Comparison of ENCODE assay signal across 15 cellular contexts in the genomic region with DNA sequence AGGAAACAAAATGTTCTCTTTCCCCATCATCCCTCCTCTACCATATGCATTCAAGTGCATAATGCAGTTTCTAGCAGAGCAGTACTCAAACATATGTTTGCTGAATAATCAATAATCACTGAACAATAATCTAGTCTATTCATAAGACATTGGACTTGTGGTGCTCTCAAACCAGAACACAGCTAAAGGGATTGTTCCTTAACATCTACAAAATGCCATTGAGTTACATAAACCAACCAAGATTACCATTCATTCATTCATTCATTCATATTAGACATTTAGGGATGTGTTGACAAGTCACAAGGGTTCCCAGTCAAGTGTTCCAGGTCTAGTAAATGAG. TPM values are rescaled to one million over a fixed set of nuclear protein-coding genes. Genes with fewer than 3 reads are reported as not detected.
DNase-seq lines count a peak whose midpoint lies in the region; ATAC-seq, FAIRE-seq and TF ChIP-seq lines count a peak whose summit lies in the region.
"Had no signal": no experiment of that assay in that cellular context is flagged by ENCODE, and none has a peak within 500 bp of the region (broad histone marks: within the 10 kb centered on the region; RNA-seq: fewer than 3 reads in every experiment).

No MANE protein-coding gene starts in this region.

- no TSS peak for BruUV-seq in endothelial cell of umbilical vein (replicated peaks; lab: Mats Ljungman, UMichigan)

- H3K27ac ChIP-seq in SU-DHL-6 (ENCODE audit: low read depth, low read length) (no peak overlapping the region), endothelial cell of umbilical vein (ENCODE audit: insufficient read depth, low read depth, low read length) (no peak overlapping the region)
- H3K27ac ChIP-seq: vagina had no signal

- H3K36me3 ChIP-seq in SU-DHL-6 (ENCODE audit: low read length) = peaks cover under 1% of the 10 kb centered on the region; the same call in 1 of the 2 replicates
- H3K36me3 ChIP-seq in endothelial cell of umbilical vein (ENCODE audit: control insufficient read depth in 2 of 2, extremely low read depth in 1 of 2, insufficient read depth in 2 of 2, low read length in 2 of 2) = no peaks in the 10 kb centered on the region
- H3K36me3 ChIP-seq: vagina had no signal

- H3K27me3 Mint-ChIP-seq in activated naive CD4-positive, alpha-beta T cell treated with anti-CD3 and anti-CD28 coated beads, Interleukin-2, amount 10 ng/mL, durations not matched to agents 7 days and 5 days = no peaks in the 10 kb centered on the region
- H3K27me3 Mint-ChIP-seq in stimulated activated naive CD8-positive, alpha-beta T cell treated with anti-CD3 and anti-CD28 coated beads, Interleukin-15, amount 100 ng/mL, for 72 hours = no peaks in the 10 kb centered on the region

- peak overlapping the region; percentile 80 for H3K27ac Mint-ChIP-seq in activated naive CD4-positive, alpha-beta T cell treated with anti-CD3 and anti-CD28 coated beads, Interleukin-2, amount 10 ng/mL, durations not matched to agents 7 days and 5 days
- peak overlapping the region in 1 of 2 donors; percentile 26 for H3K27ac Mint-ChIP-seq in stimulated activated naive CD8-positive, alpha-beta T cell treated with anti-CD3 and anti-CD28 coated beads, Interleukin-15, amount 100 ng/mL, for 72 hours

- H3F3A ChIP-seq in SU-DHL-6 (ENCODE audit: insufficient read depth) = peaks cover 21% of the 10 kb centered on the region

- H3K79me2 ChIP-seq in SU-DHL-6 (ENCODE audit: insufficient read depth, low read length) (peaks cover 28% of the 10 kb centered on the region), endothelial cell of umbilical vein (ENCODE audit: control insufficient read depth, insufficient read depth, low read length) (peaks cover 21% of the 10 kb centered on the region)

- TF ChIP-seq POLR2A in endothelial cell of umbilical vein (IDR thresholded peaks at IDR 0.05; ENCODE audit: low read depth, low read length) = no peak

- peaks cover 50% of the 10 kb centered on the region for H3K4me1 Mint-ChIP-seq in activated naive CD4-positive, alpha-beta T cell treated with anti-CD3 and anti-CD28 coated beads, Interleukin-2, amount 10 ng/mL, durations not matched to agents 7 days and 5 days
- H3K4me1 Mint-ChIP-seq in stimulated activated naive CD8-positive, alpha-beta T cell treated with anti-CD3 and anti-CD28 coated beads, Interleukin-15, amount 100 ng/mL, for 72 hours = peaks cover 45% of the 10 kb centered on the region

- no peak for ATAC-seq in stimulated activated naive CD8-positive, alpha-beta T cell treated with anti-CD3 and anti-CD28 coated beads, Interleukin-15, amount 100 ng/mL, for 72 hours
- ATAC-seq in HG02588 (IDR thresholded peaks at IDR 0.05; ENCODE audit: unreplicated experiment) = no peak
- ATAC-seq in Right ventricle myocardium inferior = no peak

- POLR2A ChIA-PET in endothelial cell of umbilical vein (lab: Charles Lee) = no interaction called here

- H2AFZ ChIP-seq in SU-DHL-6 (ENCODE audit: low read depth, low read length, severe bottlenecking) (no peak overlapping the region), endothelial cell of umbilical vein (ENCODE audit: low read depth, low read length) (no peak overlapping the region)

- H3K9me3 ChIP-seq in SU-DHL-6 (ENCODE audit: insufficient read depth, low read length) (no peaks in the 10 kb centered on the region), endothelial cell of umbilical vein (replicated peaks; ENCODE audit: control insufficient read depth, insufficient read depth, low read length) (no peaks in the 10 kb centered on the region)
- H3K9me3 ChIP-seq: vagina had no signal

- H4K20me1 ChIP-seq in SU-DHL-6 (ENCODE audit: low read depth, low read length) = no peaks in the 10 kb centered on the region
- no peaks in the 10 kb centered on the region for H4K20me1 ChIP-seq in endothelial cell of umbilical vein (replicated peaks; ENCODE audit: control insufficient read depth, extremely low read depth, insufficient read depth, low read length)

- peaks cover 30% of the 10 kb centered on the region for H3K36me3 Mint-ChIP-seq in activated naive CD4-positive, alpha-beta T cell treated with anti-CD3 and anti-CD28 coated beads, Interleukin-2, amount 10 ng/mL, durations not matched to agents 7 days and 5 days

- H3K9ac ChIP-seq in SU-DHL-6 (ENCODE audit: low read length) = no peak overlapping the region
- no peak overlapping the region for H3K9ac ChIP-seq in endothelial cell of umbilical vein (replicated peaks; ENCODE audit: extremely low read depth, insufficient read depth, low read length)

- H3K9me1 ChIP-seq in endothelial cell of umbilical vein (replicated peaks; ENCODE audit: control insufficient read depth, extremely low read depth, insufficient read depth, low read length) = no peaks in the 10 kb centered on the region

- CTCF ChIA-PET in activated naive CD4-positive, alpha-beta T cell treated with anti-CD3 and anti-CD28 coated beads, Interleukin-2, amount 10 ng/mL, durations not matched to agents 7 days and 5 days (lab: Charles Lee) = no interaction called here
- CTCF ChIA-PET in endothelial cell of umbilical vein (lab: Charles Lee) = no interaction called here

- peaks cover 15% of the 10 kb centered on the region for H3K4me1 ChIP-seq in endothelial cell of umbilical vein (ENCODE audit: control insufficient read depth, extremely low read depth, insufficient read depth, low read length)

- TF ChIP-seq CTCF in SU-DHL-6 (IDR thresholded peaks at IDR 0.05; ENCODE audit: insufficient read depth, low read length, poor library complexity, severe bottlenecking) (no peak), endothelial cell of umbilical vein (IDR thresholded peaks at IDR 0.05; ENCODE audit: extremely low read depth in 1 of 2, insufficient read depth in 1 of 2, low read depth in 1 of 2, low read length in 2 of 2) (no peak)

- intact Hi-C loops in endothelial cell of umbilical vein (cut with micrococcal nuclease) = no loop called here
- intact Hi-C loops in Right ventricle myocardium inferior (cut with DNase I) = no loop called here

- FAIRE-seq in endothelial cell of umbilical vein (lab: Jason Lieb, UNC) = no peak

- DNase-seq in activated naive CD4-positive, alpha-beta T cell treated with anti-CD3 and anti-CD28 coated beads, Interleukin-2, amount 10 ng/mL, durations not matched to agents 7 days and 5 days = no peak
- DNase-seq in activated naive CD4-positive, alpha-beta T cell treated with Interleukin-2 at 50 U/mL for 16 hours = no peak
- no peak for DNase-seq in endothelial cell of umbilical vein (ENCODE audit: low read depth, low spot score)
- no peak for DNase-seq in stimulated activated naive CD8-positive, alpha-beta T cell treated with anti-CD3 and anti-CD28 coated beads, Interleukin-15, amount 100 ng/mL, for 72 hours
- DNase-seq in NOMO-1 treated with DMSO at 0.1 percent for 48 hours (lab: John Stamatoyannopoulos, UW; ENCODE audit: unreplicated experiment) = no peak
- DNase-seq in Right ventricle myocardium inferior (ENCODE audit: missing footprints) = no peak
- DNase-seq: activated CD8-positive, alpha-beta memory T cell treated with anti-CD3 and anti-CD28 coated beads for 24 hours; amygdala; DMS79; NCI-H1417; NCI-H510A; stimulated activated CD4-positive, alpha-beta T cell treated with anti-CD3 and anti-CD28 coated beads, Interleukin-12 subunit alpha, Interleukin-12 subunit beta, amount 100 ng/mL, for 4 hours had no signal

- H3K4me3 Mint-ChIP-seq in activated naive CD4-positive, alpha-beta T cell treated with anti-CD3 and anti-CD28 coated beads, Interleukin-2, amount 10 ng/mL, durations not matched to agents 7 days and 5 days = peak overlapping the region; percentile 27
- peak overlapping the region; percentile 32 to 39 for H3K4me3 Mint-ChIP-seq in stimulated activated naive CD8-positive, alpha-beta T cell treated with anti-CD3 and anti-CD28 coated beads, Interleukin-15, amount 100 ng/mL, for 72 hours

- dilution Hi-C loops in endothelial cell of umbilical vein (cut with MboI; ENCODE audit: extremely low pct_ligation_motif_present, low sequenced_read_pairs) = no loop called here

- no peak overlapping the region for H3K4me3 ChIP-seq in SU-DHL-6 (ENCODE audit: insufficient read depth, low read length, poor library complexity, severe bottlenecking)
- no peak overlapping the region for H3K4me3 ChIP-seq in endothelial cell of umbilical vein (replicated peaks in 1 of 3; ENCODE audit: insufficient read depth in 1 of 3, low read depth in 1 of 3, low read length in 3 of 3)
- H3K4me3 ChIP-seq: vagina had no signal

- H3K9me2 ChIP-seq in SU-DHL-6 (replicated peaks; ENCODE audit: insufficient read depth, low read length) = no peaks in the 10 kb centered on the region

- H3K9me3 Mint-ChIP-seq in activated naive CD4-positive, alpha-beta T cell treated with anti-CD3 and anti-CD28 coated beads, Interleukin-2, amount 10 ng/mL, durations not matched to agents 7 days and 5 days = no peaks in the 10 kb centered on the region
- peaks cover 0 to 8% of the 10 kb centered on the region in 2 donors for H3K9me3 Mint-ChIP-seq in stimulated activated naive CD8-positive, alpha-beta T cell treated with anti-CD3 and anti-CD28 coated beads, Interleukin-15, amount 100 ng/mL, for 72 hours

- no peaks in the 10 kb centered on the region for H3K27me3 ChIP-seq in SU-DHL-6 (ENCODE audit: low read length)
- no peaks in the 10 kb centered on the region for H3K27me3 ChIP-seq in endothelial cell of umbilical vein (ENCODE audit: control insufficient read depth in 2 of 2, insufficient read depth in 2 of 2, low read length in 2 of 2)
- H3K27me3 ChIP-seq: vagina had no signal

- H3K4me2 ChIP-seq in SU-DHL-6 (ENCODE audit: low read depth, low read length, poor library complexity, severe bottlenecking) = peak overlapping the region; percentile 24
- peak overlapping the region; percentile 2 for H3K4me2 ChIP-seq in endothelial cell of umbilical vein (ENCODE audit: insufficient read depth, low read length)

RNA-seq across cellular contexts. Expression of a gene that starts 3.9 kb away (rescaled TPM):
- total RNA-seq in endothelial cell of umbilical vein (10.2 and 12.3 TPM in 2 replicates), Right ventricle myocardium inferior (6.7 TPM)
- polyA plus RNA-seq in endothelial cell of umbilical vein = 2.0 and 2.4 TPM in 2 replicates
- polyA plus RNA-seq in endothelial cell of umbilical vein (2011; cell fraction: cytosol; rRNA removed) = 2.2 and 2.9 TPM in 2 replicates
- polyA plus RNA-seq in endothelial cell of umbilical vein (2011; cell fraction: nucleus; rRNA removed) = 15.3 and 19.8 TPM in 2 replicates
- polyA plus RNA-seq in endothelial cell of umbilical vein (2012) = 4.4 and 7.1 TPM in 2 replicates
- 3.6 and 5.6 TPM in 2 replicates for polyA minus RNA-seq in endothelial cell of umbilical vein
- polyA minus RNA-seq in endothelial cell of umbilical vein (2011; cell fraction: cytosol; rRNA and poly(A)+ RNA removed) = 5.8 TPM
- polyA minus RNA-seq in endothelial cell of umbilical vein (2011; cell fraction: nucleus; rRNA and poly(A)+ RNA removed) = 11.2 and 17.6 TPM in 2 replicates

RNA-seq across cellular contexts. Expression of a gene that starts 4.3 kb away (rescaled TPM):
- total RNA-seq in endothelial cell of umbilical vein = 926 and 939 TPM in 2 replicates
- polyA plus RNA-seq in endothelial cell of umbilical vein = 795 and 1,136 TPM in 2 replicates
- polyA plus RNA-seq in endothelial cell of umbilical vein (2011; cell fraction: cytosol; rRNA removed) = 2,131 and 2,137 TPM in 2 replicates
- 524 and 724 TPM in 2 replicates for polyA plus RNA-seq in endothelial cell of umbilical vein (2011; cell fraction: nucleus; rRNA removed)
- 1,840 and 2,931 TPM in 2 replicates for polyA plus RNA-seq in endothelial cell of umbilical vein (2012)
- polyA minus RNA-seq in endothelial cell of umbilical vein = 213 and 228 TPM in 2 replicates
- polyA minus RNA-seq in endothelial cell of umbilical vein (2011; cell fraction: cytosol; rRNA and poly(A)+ RNA removed) = 592 TPM
- 74.4 and 91.5 TPM in 2 replicates for polyA minus RNA-seq in endothelial cell of umbilical vein (2011; cell fraction: nucleus; rRNA and poly(A)+ RNA removed)
- total RNA-seq in Right ventricle myocardium inferior = 472 TPM

RNA-seq across cellular contexts. Expression of a gene that starts 40.8 kb away (rescaled TPM):
- total RNA-seq in endothelial cell of umbilical vein (26.8 and 26.9 TPM in 2 replicates), Right ventricle myocardium inferior (49.6 TPM)
- 7.0 and 9.3 TPM in 2 replicates for polyA plus RNA-seq in endothelial cell of umbilical vein
- polyA plus RNA-seq in endothelial cell of umbilical vein (2011; cell fraction: cytosol; rRNA removed) = 10.7 and 11.4 TPM in 2 replicates
- polyA plus RNA-seq in endothelial cell of umbilical vein (2011; cell fraction: nucleus; rRNA removed) = 21.6 and 26.1 TPM in 2 replicates
- 20.6 and 28.1 TPM in 2 replicates for polyA plus RNA-seq in endothelial cell of umbilical vein (2012)
- polyA minus RNA-seq in endothelial cell of umbilical vein = 15.1 and 21.1 TPM in 2 replicates
- 27.7 TPM for polyA minus RNA-seq in endothelial cell of umbilical vein (2011; cell fraction: cytosol; rRNA and poly(A)+ RNA removed)
- 20.2 and 23.3 TPM in 2 replicates for polyA minus RNA-seq in endothelial cell of umbilical vein (2011; cell fraction: nucleus; rRNA and poly(A)+ RNA removed)
